8 cellular contexts compared by ENCODE assay signal in the genomic region with DNA sequence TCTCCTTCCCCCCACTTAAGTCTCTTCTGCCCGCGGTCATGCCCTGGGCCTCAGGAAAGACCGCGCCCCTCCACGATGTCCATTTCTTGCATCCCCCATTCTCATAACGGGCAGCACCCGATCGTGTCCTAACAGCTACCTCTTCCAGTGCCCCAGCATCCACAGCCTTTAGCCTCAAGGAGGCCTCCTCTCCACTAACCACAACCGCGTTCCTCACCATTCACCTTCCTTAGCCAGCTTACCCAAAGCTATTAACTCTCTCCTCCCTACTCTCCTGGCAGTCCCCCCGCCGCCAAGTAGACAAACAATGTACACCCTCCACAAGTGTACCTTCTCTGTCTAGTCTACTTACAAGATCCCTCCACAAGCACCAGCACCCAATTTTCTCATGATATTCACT. TPM values are rescaled to one million over a fixed set of nuclear protein-coding genes. Genes with fewer than 3 reads are reported as not detected.
DNase-seq lines count a peak whose midpoint lies in the region; ATAC-seq, FAIRE-seq and TF ChIP-seq lines count a peak whose summit lies in the region.

No MANE protein-coding gene starts in this region.

- no peak for TF ChIP-seq POLR2A in stomach (IDR thresholded peaks at IDR 0.05)

- intact Hi-C loops in stomach (cut with DNase I; ENCODE audit: low total_unique reads): no loop called here

- H3K27me3 Mint-ChIP-seq in astrocyte (ENCODE audit: low read depth, unreplicated experiment): no peaks in the 10 kb centered on the region

- H3K4me3 ChIP-seq in HUES64 (ENCODE audit: low read length) (peak overlapping the region; percentile 91), astrocyte (ENCODE audit: insufficient read depth, low read depth, low read length) (peak overlapping the region; percentile 88), stomach (peak overlapping the region; percentile 50 to 57 (median 52))

- peak overlapping the region; percentile 87 for H3K27ac Mint-ChIP-seq in astrocyte (ENCODE audit: unreplicated experiment)

- peak overlapping the region; percentile 84 for H3K9ac ChIP-seq in HUES64 (ENCODE audit: low read depth, low read length)
- H3K9ac ChIP-seq in astrocyte (ENCODE audit: low read length): peak overlapping the region; percentile 88

- peaks cover 6% of the 10 kb centered on the region for H3K4me1 Mint-ChIP-seq in astrocyte (ENCODE audit: low read depth, unreplicated experiment)

- H3K36me3 Mint-ChIP-seq in astrocyte (ENCODE audit: low read depth, unreplicated experiment): no peaks in the 10 kb centered on the region

- WGBS in HUES64: 16% methylated on average over 12 of the region's 12 CpGs
- WGBS in stomach, 5 donors: 7 to 37% (median 12%) methylated on average over 7 to 12 of the region's 12 CpGs

- no peaks in the 10 kb centered on the region for H3K9me3 ChIP-seq in HUES64 (ENCODE audit: insufficient read depth, low read depth, low read length)
- H3K9me3 ChIP-seq in astrocyte (ENCODE audit: insufficient read depth, low read depth, low read length): no peaks in the 10 kb centered on the region
- H3K9me3 ChIP-seq in stomach: peaks cover 0 to 11% (median 0%) of the 10 kb centered on the region in 4 donors

- H3K27me3 ChIP-seq in HUES64 (ENCODE audit: insufficient read depth, low read length) (no peaks in the 10 kb centered on the region), astrocyte (ENCODE audit: insufficient read depth, low read length) (no peaks in the 10 kb centered on the region), stomach (no peaks in the 10 kb centered on the region)

- H3K4me2 ChIP-seq in astrocyte (ENCODE audit: low read length): peak overlapping the region; percentile 94

- H2AFZ ChIP-seq in astrocyte (ENCODE audit: low read depth, low read length): peak overlapping the region; percentile 96

- H3K27ac ChIP-seq in HUES64 (ENCODE audit: low read depth, low read length) (peak overlapping the region; percentile 77), astrocyte (ENCODE audit: low read depth, low read length) (peak overlapping the region; percentile 76), stomach (peak overlapping the region; percentile 87 to 90 (median 87))

- DNase-seq in AG08396 (ENCODE audit: low spot score): peak; percentile 10
- DNase-seq in astrocyte (ENCODE audit: low read depth): no peak
- DNase-seq in islet precursor cell: peak; percentile 72
- no peak for DNase-seq in stomach
- no peak for DNase-seq in NCI-H345 (lab: John Stamatoyannopoulos, UW)

- no peak for FAIRE-seq in astrocyte (lab: Jason Lieb, UNC)

- no peaks in the 10 kb centered on the region for H3K9me3 Mint-ChIP-seq in astrocyte (ENCODE audit: unreplicated experiment)

- H3K79me2 ChIP-seq in astrocyte (ENCODE audit: insufficient read depth, low read length): no peaks in the 10 kb centered on the region

- TF ChIP-seq CTCF in astrocyte (IDR thresholded peaks at IDR 0.05; ENCODE audit: insufficient read depth, low read depth, low read length) (no peak), stomach (IDR thresholded peaks at IDR 0.05) (no peak)

- no peak for TF ChIP-seq EP300 in stomach (IDR thresholded peaks at IDR 0.05)

- no peaks in the 10 kb centered on the region for H4K20me1 ChIP-seq in astrocyte (ENCODE audit: insufficient read depth, low read length)

- ATAC-seq in GM18907 (IDR thresholded peaks at IDR 0.05; ENCODE audit: unreplicated experiment) (no peak), HG02798 (IDR thresholded peaks at IDR 0.05; ENCODE audit: poor library complexity, unreplicated experiment) (no peak)

- H3K4me3 Mint-ChIP-seq in astrocyte (ENCODE audit: unreplicated experiment): peak overlapping the region; percentile 92

- peaks cover 4% of the 10 kb centered on the region; the same call in 1 of the 2 replicates for H3K4me1 ChIP-seq in HUES64 (ENCODE audit: insufficient read depth, low read length)
- H3K4me1 ChIP-seq in astrocyte (ENCODE audit: insufficient read depth, low read length): no peaks in the 10 kb centered on the region
- H3K4me1 ChIP-seq in stomach: peaks cover 0 to 6% (median 0%) of the 10 kb centered on the region in 4 donors

- H3K36me3 ChIP-seq in HUES64 (ENCODE audit: insufficient read depth, low read length): no peaks in the 10 kb centered on the region
- H3K36me3 ChIP-seq in astrocyte (ENCODE audit: insufficient read depth, low read length): no peaks in the 10 kb centered on the region
- no peaks in the 10 kb centered on the region for H3K36me3 ChIP-seq in stomach

RNA-seq across cellular contexts. Expression of gene PAGE5, which starts 58.6 kb away (rescaled TPM):
- not detected for polyA plus RNA-seq in HUES64 (2013, experiment 1 of 2)
- not detected for polyA plus RNA-seq in HUES64 (2013, experiment 2 of 2)
- total RNA-seq in astrocyte: not detected in 2 replicates
- total RNA-seq in stomach: not detected
- polyA plus RNA-seq in stomach: not detected

Comparison
In these comparisons a context has a peak if more than half of its experiments do, and no peak if none do; other contexts are left out.
1. DNase-seq: peak in AG08396 (single experiment) and islet precursor cell (single experiment); none in astrocyte (single experiment), stomach (single experiment) and NCI-H345 (single experiment).
2. Peak in every context shown above with its lines, with median percentiles within 50 percentile points of each other: H3K27ac ChIP-seq and H3K4me3 ChIP-seq.